In genomic region chr6:106555767-106556166, GRCh38 we compare ENCODE assay signal across 18 cellular contexts.
DNase-seq lines count a peak whose midpoint lies in the region; ATAC-seq and TF ChIP-seq lines count a peak whose summit lies in the region.
"Had no signal": no experiment of that assay in that cellular context is flagged by ENCODE, and none has a peak within 500 bp of the region (broad histone marks: within the 10 kb centered on the region; RNA-seq: fewer than 3 reads in every experiment).

No MANE protein-coding gene starts in this region.

- no peak for TF ChIP-seq CTCF in CD4-positive, alpha-beta T cell (IDR thresholded peaks at IDR 0.05)
- no peak for TF ChIP-seq CTCF in RWPE2 (IDR thresholded peaks at IDR 0.05; ENCODE audit: poor library complexity, severe bottlenecking)
- no peak for TF ChIP-seq CTCF in epithelial cell of esophagus (IDR thresholded peaks at IDR 0.05; ENCODE audit: insufficient read depth, low read depth, low read length, missing control alignments)

- H3K4me1 ChIP-seq in RWPE2 (ENCODE audit: insufficient read depth, poor library complexity, severe bottlenecking) = peaks cover 16% of the 10 kb centered on the region

- H3K27ac ChIP-seq in CD4-positive, alpha-beta T cell (ENCODE audit: low read depth, low read length) = no peak overlapping the region
- H3K27ac ChIP-seq in RWPE2 (ENCODE audit: poor library complexity, severe bottlenecking) = peak overlapping the region; percentile 4
- H3K27ac ChIP-seq: C4-2B, RWPE1, SK-N-MC had no signal

- CTCF ChIA-PET in CD4-positive, alpha-beta T cell (lab: Charles Lee) = interaction anchor here (1.8 kb wide), 1 partner anchor 44 kb away, joined by 9 read pairs; no protein-coding TSS in a partner anchor

- H3K9me3 Mint-ChIP-seq in CD4-positive, alpha-beta T cell = no peaks in the 10 kb centered on the region
- H3K9me3 Mint-ChIP-seq in stimulated activated effector memory CD8-positive, alpha-beta T cell treated with anti-CD3 and anti-CD28 coated beads, Interleukin-12 subunit alpha, Interleukin-12 subunit beta, amount 100 ng/mL, for 72 hours = no peaks in the 10 kb centered on the region

- peaks cover 88% of the 10 kb centered on the region for H3K36me3 ChIP-seq in RWPE2 (ENCODE audit: low read depth)
- H3K36me3 ChIP-seq: HAP-1 had no signal

- H3K4me3 ChIP-seq in RWPE2 (ENCODE audit: severe bottlenecking) (no peak overlapping the region), epithelial cell of esophagus (ENCODE audit: low read length) (no peak overlapping the region)
- H3K4me3 ChIP-seq: HAP-1, SK-N-MC had no signal

- H3K27me3 ChIP-seq in CD4-positive, alpha-beta T cell (ENCODE audit: control insufficient read depth, insufficient read depth, low read length) = no peaks in the 10 kb centered on the region
- H3K27me3 ChIP-seq in RWPE2 (ENCODE audit: insufficient read depth, poor library complexity, severe bottlenecking) = no peaks in the 10 kb centered on the region

- no peak for DNase-seq in CD4-positive, alpha-beta T cell
- DNase-seq in RWPE2 (ENCODE audit: low spot score) = no peak
- peak; percentile 79 for DNase-seq in epithelial cell of esophagus (ENCODE audit: low read depth)
- DNase-seq in stimulated activated effector memory CD8-positive, alpha-beta T cell treated with anti-CD3 and anti-CD28 coated beads, Interleukin-12 subunit alpha, Interleukin-12 subunit beta, amount 100 ng/mL, for 72 hours (ENCODE audit: low spot score in 2 of 2) = no peak
- no peak for DNase-seq in NOMO-1 treated with DMSO at 0.1 percent for 48 hours (lab: John Stamatoyannopoulos, UW; ENCODE audit: unreplicated experiment)
- DNase-seq in D341Med (ENCODE audit: low spot score) = no peak
- DNase-seq in NCI-H2029 treated with DMSO at 0.1 percent for 48 hours (lab: John Stamatoyannopoulos, UW) = no peak
- DNase-seq: Calu3, DND-41, GOT3, KBM-7, NCI-H2227 treated with DMSO at 0.1 percent for 48 hours, NCI-H526 treated with DMSO at 0.1 percent for 48 hours, SHP77 treated with DMSO at 0.1 percent for 48 hours had no signal

- no peak for ATAC-seq in CD4-positive, alpha-beta T cell (ENCODE audit: poor library complexity)
- ATAC-seq in RWPE2 (ENCODE audit: low read depth) = 0 out of 3 replicates have a peak, but pooled peaks have one; percentile 35
- ATAC-seq in stimulated activated effector memory CD8-positive, alpha-beta T cell treated with anti-CD3 and anti-CD28 coated beads, Interleukin-12 subunit alpha, Interleukin-12 subunit beta, amount 100 ng/mL, for 72 hours = no peak

- H3K4me1 Mint-ChIP-seq in CD4-positive, alpha-beta T cell (ENCODE audit: low read depth) = no peaks in the 10 kb centered on the region
- peaks cover 16% of the 10 kb centered on the region for H3K4me1 Mint-ChIP-seq in stimulated activated effector memory CD8-positive, alpha-beta T cell treated with anti-CD3 and anti-CD28 coated beads, Interleukin-12 subunit alpha, Interleukin-12 subunit beta, amount 100 ng/mL, for 72 hours

- H3K27me3 Mint-ChIP-seq in CD4-positive, alpha-beta T cell = no peaks in the 10 kb centered on the region

- peaks cover 94% of the 10 kb centered on the region for H3K36me3 Mint-ChIP-seq in CD4-positive, alpha-beta T cell (ENCODE audit: low read depth)
- peaks cover 100% of the 10 kb centered on the region for H3K36me3 Mint-ChIP-seq in stimulated activated effector memory CD8-positive, alpha-beta T cell treated with anti-CD3 and anti-CD28 coated beads, Interleukin-12 subunit alpha, Interleukin-12 subunit beta, amount 100 ng/mL, for 72 hours

- peak overlapping the region; percentile 13 for H3K27ac Mint-ChIP-seq in CD4-positive, alpha-beta T cell
- peak overlapping the region; percentile 86 for H3K27ac Mint-ChIP-seq in stimulated activated effector memory CD8-positive, alpha-beta T cell treated with anti-CD3 and anti-CD28 coated beads, Interleukin-12 subunit alpha, Interleukin-12 subunit beta, amount 100 ng/mL, for 72 hours

- no peak overlapping the region for H3K4me3 Mint-ChIP-seq in CD4-positive, alpha-beta T cell
- H3K4me3 Mint-ChIP-seq in stimulated activated effector memory CD8-positive, alpha-beta T cell treated with anti-CD3 and anti-CD28 coated beads, Interleukin-12 subunit alpha, Interleukin-12 subunit beta, amount 100 ng/mL, for 72 hours = no peak overlapping the region

- intact Hi-C loops in CD4-positive, alpha-beta T cell (cut with DNase I, micrococcal nuclease) = loop anchor here (1.0 to 2.0 kb wide), 3 partner anchors 43 to 109 kb away; no protein-coding TSS in a partner anchor

- POLR2A ChIA-PET in CD4-positive, alpha-beta T cell (lab: Charles Lee) = interaction anchor here (0.6 to 1.9 kb wide), 3 partner anchors 42 to 83 kb away, joined by 3 to 5 read pairs (median 3); no protein-coding TSS in a partner anchor

- no peaks in the 10 kb centered on the region for H3K9me3 ChIP-seq in CD4-positive, alpha-beta T cell (ENCODE audit: control insufficient read depth, low read length)
- H3K9me3 ChIP-seq in RWPE2 (ENCODE audit: severe bottlenecking) = no peaks in the 10 kb centered on the region
- H3K9me3 ChIP-seq: HAP-1 had no signal
